1 cellular context compared by ENCODE assay signal in the genomic region with DNA sequence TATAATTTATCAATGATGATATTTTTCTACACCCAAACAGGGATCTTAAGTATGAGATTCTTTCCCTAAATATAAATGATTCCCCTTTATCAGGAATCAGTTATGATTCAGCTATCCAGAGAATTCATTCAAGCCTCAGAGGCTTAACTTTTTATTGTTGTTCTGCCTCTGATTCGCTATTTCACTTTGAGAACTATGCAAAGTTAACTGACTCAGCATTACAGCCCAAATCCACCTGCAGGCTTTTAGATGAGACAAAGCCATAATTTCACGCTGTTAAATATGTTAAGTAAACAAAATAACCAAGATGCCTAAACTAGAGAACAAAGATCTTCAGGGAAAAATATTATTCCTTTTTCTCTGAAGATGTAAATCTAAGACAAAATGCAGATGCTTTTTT.
TF ChIP-seq lines count a peak whose summit lies in the region.

No MANE protein-coding gene starts in this region.

TF ChIP-seq in K562, 482 proteins besides CTCF, POLR2A, EP300 and RAD21:
- no peak for TF ChIP-seq CBX3 (IDR thresholded peaks at IDR 0.05; ENCODE audit: borderline replicate concordance in 1 of 2, low read length in 2 of 2)
- peak; percentile 5; the same call in 1 of the 2 replicates for TF ChIP-seq MAFK (IDR thresholded peaks at IDR 0.05; ENCODE audit: low read length)
- no peak for TF ChIP-seq KAT7 (CRISPR knock-in tag; IDR thresholded peaks at IDR 0.05; ENCODE audit: borderline replicate concordance)
- TF ChIP-seq MAFF (IDR thresholded peaks at IDR 0.05; ENCODE audit: low read length): peak; percentile 52
- TF ChIP-seq YY1 (IDR thresholded peaks at IDR 0.05; ENCODE audit: borderline replicate concordance in 1 of 3, control insufficient read depth in 1 of 3, extremely low read depth in 1 of 3, insufficient read depth in 3 of 3, insufficient read length in 1 of 3, insufficient replicate concordance in 2 of 3, low read depth in 1 of 3, low read length in 2 of 3): no peak
- peak; percentile 74 for TF ChIP-seq ZNF316 (IDR thresholded peaks at IDR 0.05)
- TF ChIP-seq CBX5 (IDR thresholded peaks at IDR 0.05; ENCODE audit: borderline replicate concordance, low read depth): no peak
- TF ChIP-seq MAFG (tag; conservative IDR thresholded peaks at IDR 0.05): peak; percentile 47
- TF ChIP-seq ZNF3 (CRISPR knock-in tag; IDR thresholded peaks at IDR 0.05): no peak
- TF ChIP-seq, protein P1, sequence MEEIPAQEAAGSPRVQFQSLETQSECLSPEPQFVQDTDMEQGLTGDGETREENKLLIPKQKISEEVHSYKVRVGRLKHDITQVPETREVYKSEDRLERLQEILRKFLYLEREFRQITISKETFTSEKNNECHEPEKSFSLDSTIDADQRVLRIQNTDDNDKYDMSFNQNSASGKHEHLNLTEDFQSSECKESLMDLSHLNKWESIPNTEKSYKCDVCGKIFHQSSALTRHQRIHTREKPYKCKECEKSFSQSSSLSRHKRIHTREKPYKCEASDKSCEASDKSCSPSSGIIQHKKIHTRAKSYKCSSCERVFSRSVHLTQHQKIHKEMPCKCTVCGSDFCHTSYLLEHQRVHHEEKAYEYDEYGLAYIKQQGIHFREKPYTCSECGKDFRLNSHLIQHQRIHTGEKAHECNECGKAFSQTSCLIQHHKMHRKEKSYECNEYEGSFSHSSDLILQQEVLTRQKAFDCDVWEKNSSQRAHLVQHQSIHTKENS (CRISPR knock-in tag; IDR thresholded peaks at IDR 0.05): no peak
- TF ChIP-seq, protein P2, sequence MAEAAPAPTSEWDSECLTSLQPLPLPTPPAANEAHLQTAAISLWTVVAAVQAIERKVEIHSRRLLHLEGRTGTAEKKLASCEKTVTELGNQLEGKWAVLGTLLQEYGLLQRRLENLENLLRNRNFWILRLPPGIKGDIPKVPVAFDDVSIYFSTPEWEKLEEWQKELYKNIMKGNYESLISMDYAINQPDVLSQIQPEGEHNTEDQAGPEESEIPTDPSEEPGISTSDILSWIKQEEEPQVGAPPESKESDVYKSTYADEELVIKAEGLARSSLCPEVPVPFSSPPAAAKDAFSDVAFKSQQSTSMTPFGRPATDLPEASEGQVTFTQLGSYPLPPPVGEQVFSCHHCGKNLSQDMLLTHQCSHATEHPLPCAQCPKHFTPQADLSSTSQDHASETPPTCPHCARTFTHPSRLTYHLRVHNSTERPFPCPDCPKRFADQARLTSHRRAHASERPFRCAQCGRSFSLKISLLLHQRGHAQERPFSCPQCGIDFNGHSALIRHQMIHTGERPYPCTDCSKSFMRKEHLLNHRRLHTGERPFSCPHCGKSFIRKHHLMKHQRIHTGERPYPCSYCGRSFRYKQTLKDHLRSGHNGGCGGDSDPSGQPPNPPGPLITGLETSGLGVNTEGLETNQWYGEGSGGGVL (CRISPR knock-in tag; IDR thresholded peaks at IDR 0.05): no peak
- TF ChIP-seq, protein P3, sequence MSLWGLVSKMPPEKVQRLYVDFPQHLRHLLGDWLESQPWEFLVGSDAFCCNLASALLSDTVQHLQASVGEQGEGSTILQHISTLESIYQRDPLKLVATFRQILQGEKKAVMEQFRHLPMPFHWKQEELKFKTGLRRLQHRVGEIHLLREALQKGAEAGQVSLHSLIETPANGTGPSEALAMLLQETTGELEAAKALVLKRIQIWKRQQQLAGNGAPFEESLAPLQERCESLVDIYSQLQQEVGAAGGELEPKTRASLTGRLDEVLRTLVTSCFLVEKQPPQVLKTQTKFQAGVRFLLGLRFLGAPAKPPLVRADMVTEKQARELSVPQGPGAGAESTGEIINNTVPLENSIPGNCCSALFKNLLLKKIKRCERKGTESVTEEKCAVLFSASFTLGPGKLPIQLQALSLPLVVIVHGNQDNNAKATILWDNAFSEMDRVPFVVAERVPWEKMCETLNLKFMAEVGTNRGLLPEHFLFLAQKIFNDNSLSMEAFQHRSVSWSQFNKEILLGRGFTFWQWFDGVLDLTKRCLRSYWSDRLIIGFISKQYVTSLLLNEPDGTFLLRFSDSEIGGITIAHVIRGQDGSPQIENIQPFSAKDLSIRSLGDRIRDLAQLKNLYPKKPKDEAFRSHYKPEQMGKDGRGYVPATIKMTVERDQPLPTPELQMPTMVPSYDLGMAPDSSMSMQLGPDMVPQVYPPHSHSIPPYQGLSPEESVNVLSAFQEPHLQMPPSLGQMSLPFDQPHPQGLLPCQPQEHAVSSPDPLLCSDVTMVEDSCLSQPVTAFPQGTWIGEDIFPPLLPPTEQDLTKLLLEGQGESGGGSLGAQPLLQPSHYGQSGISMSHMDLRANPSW (CRISPR knock-in tag; IDR thresholded peaks at IDR 0.05): no peak
- peak; percentile 48; the same call in 1 of the 2 replicates for TF ChIP-seq C11orf30 (IDR thresholded peaks at IDR 0.05; ENCODE audit: low read depth)
- TF ChIP-seq, protein P4, sequence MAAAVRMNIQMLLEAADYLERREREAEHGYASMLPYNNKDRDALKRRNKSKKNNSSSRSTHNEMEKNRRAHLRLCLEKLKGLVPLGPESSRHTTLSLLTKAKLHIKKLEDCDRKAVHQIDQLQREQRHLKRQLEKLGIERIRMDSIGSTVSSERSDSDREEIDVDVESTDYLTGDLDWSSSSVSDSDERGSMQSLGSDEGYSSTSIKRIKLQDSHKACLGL (CRISPR knock-in tag; IDR thresholded peaks at IDR 0.05; ENCODE audit: borderline replicate concordance, poor library complexity, severe bottlenecking): no peak
